ENCODE assay signal across 13 cellular contexts in the genomic region with DNA sequence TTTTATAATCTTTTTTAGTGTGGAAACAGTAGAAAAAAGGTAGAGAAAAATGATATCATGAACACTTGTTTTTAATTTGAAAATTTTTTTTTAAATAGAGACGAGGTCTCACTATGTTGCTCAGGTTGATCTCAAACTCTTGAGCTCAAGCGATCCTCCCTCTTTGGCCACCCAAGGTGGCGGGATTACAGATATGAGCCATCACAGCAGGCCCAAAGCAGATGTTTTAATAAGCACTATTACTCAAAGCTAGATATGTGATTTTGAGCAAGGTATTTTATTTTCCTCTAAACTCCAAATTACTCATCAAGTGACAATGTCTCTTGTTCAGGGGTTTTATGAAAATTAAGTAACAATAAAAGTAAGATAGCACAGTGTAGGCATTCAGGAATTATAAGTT.
"Had no signal": no experiment of that assay in that cellular context is flagged by ENCODE, and none has a peak within 500 bp of the region (broad histone marks: within the 10 kb centered on the region; RNA-seq: fewer than 3 reads in every experiment).

No MANE protein-coding gene starts in this region.

- H3K27me3 Mint-ChIP-seq: activated B cell treated with CpG ODN at 0.5 μM for 24 hours, progenitor cell of endocrine pancreas had no signal

- DNase-seq: activated B cell treated with CpG ODN at 0.5 μM for 24 hours; activated CD8-positive, alpha-beta memory T cell treated with anti-CD3 and anti-CD28 coated beads for 24 hours; activated effector memory CD4-positive, alpha-beta T cell treated with anti-CD3 and anti-CD28 coated beads, Interleukin-2, amount 50 U/mL, for 16 hours; dermis blood vessel endothelial cell; endodermal cell; heart left ventricle; mesendoderm; stimulated activated CD4-positive, alpha-beta T cell treated with anti-CD3 and anti-CD28 coated beads, Interleukin-4, amount 100 ng/mL, for 24 hours; stimulated activated naive CD4-positive, alpha-beta T cell treated with Interleukin-2 at 50 U/mL for 16 hours; upper lobe of left lung had no signal

- H3K4me1 ChIP-seq: right atrium auricular region had no signal

- H3K27me3 ChIP-seq: heart left ventricle, right atrium auricular region, upper lobe of left lung had no signal

- H3K27ac Mint-ChIP-seq: activated B cell treated with CpG ODN at 0.5 μM for 24 hours, endodermal cell, progenitor cell of endocrine pancreas had no signal

- H3K36me3 ChIP-seq: right atrium auricular region, upper lobe of left lung had no signal

- H3K27ac ChIP-seq: heart left ventricle, right atrium auricular region, upper lobe of left lung had no signal

- H3K9me3 Mint-ChIP-seq: activated B cell treated with CpG ODN at 0.5 μM for 24 hours, endodermal cell had no signal

- H3K9me3 ChIP-seq: heart left ventricle, right atrium auricular region, upper lobe of left lung had no signal

- ATAC-seq: heart left ventricle, SK-N-SH treated with all-trans-retinoic acid at 6 μM for 48 hours had no signal

- H3K4me3 Mint-ChIP-seq: activated B cell treated with CpG ODN at 0.5 μM for 24 hours, endodermal cell had no signal

- H3K4me3 ChIP-seq: heart left ventricle, right atrium auricular region, upper lobe of left lung had no signal
